Comparison of ENCODE assay signal across 11 cellular contexts in genomic region chr4:165204462-165204830, GRCh38. TPM values are rescaled to one million over a fixed set of nuclear protein-coding genes. Genes with fewer than 3 reads are reported as not detected.
DNase-seq lines count a peak whose midpoint lies in the region; ATAC-seq and TF ChIP-seq lines count a peak whose summit lies in the region.
"Had no signal": no experiment of that assay in that cellular context is flagged by ENCODE, and none has a peak within 500 bp of the region (broad histone marks: within the 10 kb centered on the region; RNA-seq: fewer than 3 reads in every experiment).

No MANE protein-coding gene starts in this region.

- ATAC-seq in CD4-positive, alpha-beta T cell (ENCODE audit: poor library complexity) = no peak
- ATAC-seq in HCT116 (no peak), GM18907 (IDR thresholded peaks at IDR 0.05; ENCODE audit: unreplicated experiment) (no peak)
- peak; percentile 18 to 25 for ATAC-seq in activated T-cell treated with anti-CD3 and anti-CD28 coated beads, Interleukin-2, amount 50 U/mL, for 72 hours (replicated peaks in 1 of 2)
- ATAC-seq: lower lobe of right lung had no signal

- TF ChIP-seq CTCF in CD4-positive, alpha-beta T cell (IDR thresholded peaks at IDR 0.05) = no peak
- no peak for TF ChIP-seq CTCF in HCT116 (IDR thresholded peaks at IDR 0.05 in 2 of 3, conservative IDR thresholded peaks at IDR 0.05 in 1 of 3; ENCODE audit: borderline replicate concordance in 1 of 3, insufficient read depth in 1 of 3, low read depth in 2 of 3, low read length in 2 of 3)

- no peaks in the 10 kb centered on the region for H3K27me3 Mint-ChIP-seq in CD4-positive, alpha-beta T cell
- H3K27me3 Mint-ChIP-seq in activated T-cell treated with anti-CD3 and anti-CD28 coated beads, Interleukin-2, amount 50 U/mL, for 72 hours (ENCODE audit: low read depth) = no peaks in the 10 kb centered on the region

- H3K27me3 ChIP-seq in CD4-positive, alpha-beta T cell (ENCODE audit: control insufficient read depth, insufficient read depth, low read length) = no peaks in the 10 kb centered on the region
- no peaks in the 10 kb centered on the region for H3K27me3 ChIP-seq in HCT116 (ENCODE audit: insufficient read depth, low read length)
- H3K27me3 ChIP-seq: thyroid gland had no signal

- no peaks in the 10 kb centered on the region for H3K36me3 ChIP-seq in HCT116 (ENCODE audit: control insufficient read depth in 1 of 2, insufficient read depth in 2 of 2, low read length in 2 of 2)
- H3K36me3 ChIP-seq: lower lobe of right lung, thyroid gland had no signal

- POLR2A ChIA-PET in CD4-positive, alpha-beta T cell (lab: Charles Lee) = interaction anchor here (1.0 kb wide), 1 partner anchor 123 kb away, joined by 3 read pairs; the partner anchor contains the start of gene MSMO1
- POLR2A ChIA-PET in HCT116 (lab: Charles Lee) = no interaction called here

- H4K20me1 ChIP-seq in HCT116 (ENCODE audit: insufficient read depth) = no peaks in the 10 kb centered on the region

- no TSS peak for BruUV-seq in HCT116 (replicated peaks; lab: Mats Ljungman, UMichigan)

- peaks cover 12 to 39% of the 10 kb centered on the region in 2 experiments for H3K4me1 ChIP-seq in HCT116 (ENCODE audit: control insufficient read depth in 1 of 2, insufficient read depth in 2 of 2, low read length in 2 of 2)

- RAD21 ChIA-PET in HCT116 (lab: Charles Lee; ENCODE audit: low non-redundant PET in 1 of 2, low total read pairs in 2 of 2, uncharacterized antibody in 2 of 2, unreplicated experiment in 2 of 2) = no interaction called here

- H3K4me1 Mint-ChIP-seq in CD4-positive, alpha-beta T cell (ENCODE audit: low read depth) = peaks cover 38% of the 10 kb centered on the region
- peaks cover 47% of the 10 kb centered on the region for H3K4me1 Mint-ChIP-seq in activated T-cell treated with anti-CD3 and anti-CD28 coated beads, Interleukin-2, amount 50 U/mL, for 72 hours (ENCODE audit: low read depth)

- peaks cover 6% of the 10 kb centered on the region for H3K36me3 Mint-ChIP-seq in CD4-positive, alpha-beta T cell (ENCODE audit: low read depth)
- H3K36me3 Mint-ChIP-seq in activated T-cell treated with anti-CD3 and anti-CD28 coated beads, Interleukin-2, amount 50 U/mL, for 72 hours (ENCODE audit: insufficient read depth in 2 of 2) = peaks cover 2 to 3% of the 10 kb centered on the region in 2 donors

- TF ChIP-seq POLR2A in HCT116 (IDR thresholded peaks at IDR 0.05; ENCODE audit: borderline replicate concordance, extremely low read depth, insufficient read depth, insufficient read length) = no peak

- H3K79me2 ChIP-seq in HCT116 (ENCODE audit: insufficient read depth, low read length) = peaks cover 18% of the 10 kb centered on the region

- no peaks in the 10 kb centered on the region for H3K9me3 ChIP-seq in CD4-positive, alpha-beta T cell (ENCODE audit: control insufficient read depth, low read length)
- no peaks in the 10 kb centered on the region for H3K9me3 ChIP-seq in HCT116 (ENCODE audit: control insufficient read depth in 1 of 2, insufficient read depth in 1 of 2, low read depth in 1 of 2, low read length in 2 of 2)
- H3K9me3 ChIP-seq: lower lobe of right lung, thyroid gland had no signal

- peak overlapping the region; percentile 42 for H3K27ac Mint-ChIP-seq in CD4-positive, alpha-beta T cell
- H3K27ac Mint-ChIP-seq in activated T-cell treated with anti-CD3 and anti-CD28 coated beads, Interleukin-2, amount 50 U/mL, for 72 hours = peak overlapping the region; percentile 91

- no peak overlapping the region for H2AFZ ChIP-seq in HCT116 (ENCODE audit: low read depth, low read length, poor library complexity, severe bottlenecking)

- H3K4me3 Mint-ChIP-seq in CD4-positive, alpha-beta T cell = peak overlapping the region; percentile 7
- H3K4me3 Mint-ChIP-seq in activated T-cell treated with anti-CD3 and anti-CD28 coated beads, Interleukin-2, amount 50 U/mL, for 72 hours = peak overlapping the region; percentile 61 to 71

- H3K4me3 ChIP-seq in HCT116 (replicated peaks in 1 of 2; ENCODE audit: low read depth in 1 of 2, low read length in 2 of 2) = no peak overlapping the region
- H3K4me3 ChIP-seq: lower lobe of right lung, thyroid gland had no signal

- no peak overlapping the region for H3K9ac ChIP-seq in HCT116 (ENCODE audit: low read length)

- peak overlapping the region; percentile 30 for H3K4me2 ChIP-seq in HCT116 (ENCODE audit: low read length)

- intact Hi-C loops in CD4-positive, alpha-beta T cell (cut with DNase I, micrococcal nuclease) = loop anchor here in 1 of 2 experiments (2.0 to 10.0 kb wide), 2 partner anchors 50 to 126 kb away; no protein-coding TSS in a partner anchor
- intact Hi-C loops in HCT116 (cut with micrococcal nuclease) = no loop called here

- no peaks in the 10 kb centered on the region for H3K9me3 Mint-ChIP-seq in CD4-positive, alpha-beta T cell
- H3K9me3 Mint-ChIP-seq in activated T-cell treated with anti-CD3 and anti-CD28 coated beads, Interleukin-2, amount 50 U/mL, for 72 hours = no peaks in the 10 kb centered on the region

- no peak for TF ChIP-seq RAD21 in HCT116 (IDR thresholded peaks at IDR 0.05; ENCODE audit: low read depth)

- CTCF ChIA-PET in CD4-positive, alpha-beta T cell (lab: Charles Lee) = no interaction called here
- CTCF ChIA-PET in HCT116 (lab: Charles Lee) = no interaction called here

- H3K9me2 ChIP-seq in HCT116 (ENCODE audit: insufficient read depth) = no peaks in the 10 kb centered on the region

- no peak for DNase-seq in CD4-positive, alpha-beta T cell
- DNase-seq in HCT116 (ENCODE audit: low read depth, low spot score) (no peak), iris pigment epithelial cell (ENCODE audit: low read depth) (peak; percentile 50), NCI-H345 (lab: John Stamatoyannopoulos, UW) (no peak), NCI-H187 (lab: John Stamatoyannopoulos, UW) (no peak), NCI-H2107 (lab: John Stamatoyannopoulos, UW) (no peak)
- DNase-seq in activated T-cell treated with anti-CD3 and anti-CD28 coated beads, Interleukin-2, amount 50 U/mL, for 72 hours = peak; percentile 18 to 20
- DNase-seq: lower lobe of right lung, NCI-H146, thyroid gland had no signal

- no peak overlapping the region for H3K27ac ChIP-seq in CD4-positive, alpha-beta T cell (ENCODE audit: low read depth, low read length)
- no peak overlapping the region for H3K27ac ChIP-seq in HCT116 (ENCODE audit: low read depth, low read length)
- H3K27ac ChIP-seq: lower lobe of right lung, thyroid gland had no signal

TF ChIP-seq in HCT116, 20 proteins besides CTCF, POLR2A, EP300 and RAD21:
- TF ChIP-seq SRF (IDR thresholded peaks at IDR 0.05; ENCODE audit: low read depth) (no peak), JUND (IDR thresholded peaks at IDR 0.05) (peak; percentile 32; the same call in 1 of the 2 replicates), CEBPB (IDR thresholded peaks at IDR 0.05; ENCODE audit: low read depth) (no peak), FOSL1 (IDR thresholded peaks at IDR 0.05; ENCODE audit: low read depth) (peak; percentile 53; the same call in 1 of the 2 replicates)

RNA-seq across cellular contexts. Expression of gene KLHL2, which starts 2.9 kb away (rescaled TPM):
- total RNA-seq in CD4-positive, alpha-beta T cell = 10 to 100 TPM; 19.9 to 20.0 TPM
- total RNA-seq in HCT116 (2021; ENCODE audit: unreplicated experiment) = 24.6 TPM
- 21.4 and 27.8 TPM in 2 replicates for polyA plus RNA-seq in HCT116 (2012)
- total RNA-seq in activated T-cell treated with anti-CD3 and anti-CD28 coated beads, Interleukin-2, amount 50 U/mL, for 72 hours = 10 to 100 TPM; 39.3 to 41.5 TPM

Comparison
In these comparisons a context has a peak if more than half of its experiments do, and no peak if none do; other contexts are left out.
1. ATAC-seq: peak in activated T-cell treated with anti-CD3 and anti-CD28 coated beads, Interleukin-2, amount 50 U/mL, for 72 hours (2 of 2); none in CD4-positive, alpha-beta T cell (single experiment), HCT116 (single experiment) and GM18907 (single experiment).
2. DNase-seq: peak in activated T-cell treated with anti-CD3 and anti-CD28 coated beads, Interleukin-2, amount 50 U/mL, for 72 hours (2 of 2) and iris pigment epithelial cell (single experiment); none in CD4-positive, alpha-beta T cell (0 of 10), HCT116 (single experiment), NCI-H345 (single experiment), NCI-H187 (0 of 2) and NCI-H2107 (single experiment).